In genomic region chr15:66573719-66574641, GRCh38 we compare ENCODE assay signal across 15 cellular contexts. TPM values are rescaled to one million over a fixed set of nuclear protein-coding genes. Genes with fewer than 3 reads are reported as not detected.
DNase-seq lines count a peak whose midpoint lies in the region; TF ChIP-seq lines count a peak whose summit lies in the region.
"Had no signal": no experiment of that assay in that cellular context is flagged by ENCODE, and none has a peak within 500 bp of the region (broad histone marks: within the 10 kb centered on the region; RNA-seq: fewer than 3 reads in every experiment).

No MANE protein-coding gene starts in this region.

- TF ChIP-seq CTCF in SK-N-SH (IDR thresholded peaks at IDR 0.05) (no peak), fibroblast of pulmonary artery (IDR thresholded peaks at IDR 0.05; ENCODE audit: low read length, missing control alignments) (no peak)

- no peaks in the 10 kb centered on the region for H4K20me1 ChIP-seq in SK-N-SH (ENCODE audit: insufficient read depth)

- H3K27me3 ChIP-seq in SK-N-SH (ENCODE audit: insufficient read depth) = no peaks in the 10 kb centered on the region
- H3K27me3 ChIP-seq: SJCRH30, tibial artery had no signal

- peak; percentile 79 for DNase-seq in EH (ENCODE audit: low read depth)
- DNase-seq in SK-N-SH = no peak
- peak; percentile 64 for DNase-seq in fibroblast of pulmonary artery (ENCODE audit: low read depth)
- DNase-seq in posterior vena cava (ENCODE audit: low spot score) = peak; percentile 76
- no peak for DNase-seq in NCI-H2171 (lab: John Stamatoyannopoulos, UW)
- DNase-seq in NCI-H526 treated with DMSO at 0.1 percent for 48 hours (lab: John Stamatoyannopoulos, UW) = no peak
- DNase-seq in Kasumi-1 (lab: John Stamatoyannopoulos, UW) = no peak
- no peak for DNase-seq in central memory CD4-positive, alpha-beta T cell
- DNase-seq: activated naive CD4-positive, alpha-beta T cell; CD4-positive, alpha-beta memory T cell; glutamatergic neuron; NCI-H1105; SJCRH30; tibial artery had no signal

- POLR2A ChIA-PET in SK-N-SH (lab: Yijun Ruan, JAX) = no interaction called here

- H3K36me3 ChIP-seq in SK-N-SH (replicated peaks in 1 of 2; ENCODE audit: control insufficient read depth in 1 of 2, insufficient read depth in 2 of 2, low read length in 1 of 2) = no peaks in the 10 kb centered on the region
- H3K36me3 ChIP-seq: SJCRH30, tibial artery had no signal

- H3F3A ChIP-seq in SK-N-SH (replicated peaks; ENCODE audit: insufficient read depth) = no peaks in the 10 kb centered on the region

- no peaks in the 10 kb centered on the region for H3K9me3 ChIP-seq in SK-N-SH
- H3K9me3 ChIP-seq: SJCRH30, tibial artery had no signal

- H3K4me1 ChIP-seq in SK-N-SH (ENCODE audit: control insufficient read depth in 1 of 2, insufficient read depth in 2 of 2, low read depth in 1 of 2, low read length in 1 of 2) = peaks cover 0 to 3% of the 10 kb centered on the region in 2 experiments; a peak in 1 of 4 replicates
- H3K4me1 ChIP-seq: tibial artery had no signal

- no peak for TF ChIP-seq EP300 in SK-N-SH (IDR thresholded peaks at IDR 0.05; ENCODE audit: borderline replicate concordance in 1 of 2, low read depth in 1 of 2, low read length in 1 of 2)

- no peak overlapping the region for H3K27ac ChIP-seq in SK-N-SH (ENCODE audit: low read depth in 2 of 2, low read length in 1 of 2)
- H3K27ac ChIP-seq: SJCRH30, tibial artery had no signal

- H3K9me2 ChIP-seq in SK-N-SH = no peaks in the 10 kb centered on the region

- no peak overlapping the region for H3K4me3 ChIP-seq in SK-N-SH (ENCODE audit: low read depth in 2 of 2, low read length in 1 of 2)
- no peak overlapping the region for H3K4me3 ChIP-seq in fibroblast of pulmonary artery (replicated peaks; ENCODE audit: low read depth, low read length)
- H3K4me3 ChIP-seq: SJCRH30, tibial artery had no signal

- H3K9ac ChIP-seq in SK-N-SH = no peak overlapping the region

- TF ChIP-seq RAD21 in SK-N-SH (IDR thresholded peaks at IDR 0.05; ENCODE audit: low read length) = no peak

- 56% methylated on average over 10 of the region's 10 CpGs for WGBS in SK-N-SH (ENCODE audit: low lambda C conversion rate)

- no peaks in the 10 kb centered on the region for H3K79me2 ChIP-seq in SK-N-SH (ENCODE audit: insufficient read depth)

- H3K4me2 ChIP-seq in SK-N-SH = no peak overlapping the region

- intact Hi-C loops in posterior vena cava (cut with DNase I) = no loop called here

- H2AFZ ChIP-seq in SK-N-SH (ENCODE audit: low read depth) = peak overlapping the region; percentile 46; the same call in 1 of the 2 replicates

- CTCF ChIA-PET in SK-N-SH (lab: Yijun Ruan, JAX) = interaction anchor here (2.2 to 2.7 kb wide), 2 partner anchors 8 to 30 kb away, joined by 7 to 11 read pairs; partner anchors contain the start of gene LCTL

TF ChIP-seq in SK-N-SH, 30 proteins besides CTCF, POLR2A, EP300 and RAD21:
- TF ChIP-seq YY1 (IDR thresholded peaks at IDR 0.05; ENCODE audit: low read depth) (no peak), PBX3 (IDR thresholded peaks at IDR 0.05) (0 out of 2 replicates have a peak, but pooled peaks have one; percentile 4)

RNA-seq across cellular contexts. Expression of gene LCTL, which starts 8.2 kb away (rescaled TPM):
- polyA plus RNA-seq in SK-N-SH (2012; rRNA removed) = 1.9 and 2.4 TPM in 2 replicates
- polyA plus RNA-seq in SK-N-SH (2012; cell fraction: cytosol; rRNA removed) = 1.2 and 1.8 TPM in 2 replicates
- 2.7 and 2.8 TPM in 2 replicates for polyA plus RNA-seq in SK-N-SH (2012; cell fraction: nucleus; rRNA removed)
- not detected for total RNA-seq in posterior vena cava
- total RNA-seq: CD4-positive, alpha-beta memory T cell; pulmonary artery endothelial cell had no signal
- polyA plus RNA-seq: CD4-positive, alpha-beta memory T cell had no signal

Comparison
In these comparisons a context has a peak if more than half of its experiments do, and no peak if none do; other contexts are left out.
1. DNase-seq: peak in EH (single experiment), fibroblast of pulmonary artery (single experiment) and posterior vena cava (single experiment); none in SK-N-SH (single experiment), NCI-H2171 (single experiment), NCI-H526 treated with DMSO at 0.1 percent for 48 hours (single experiment), Kasumi-1 (0 of 2) and central memory CD4-positive, alpha-beta T cell (single experiment).